In genomic region chr7:29091121-29091601, GRCh38 we compare ENCODE assay signal across 8 cellular contexts. TPM values are rescaled to one million over a fixed set of nuclear protein-coding genes. Genes with fewer than 3 reads are reported as not detected.
DNase-seq lines count a peak whose midpoint lies in the region; ATAC-seq, FAIRE-seq and TF ChIP-seq lines count a peak whose summit lies in the region.

No MANE protein-coding gene starts in this region.

- H3K79me1 ChIP-seq in neuronal stem cell (ENCODE audit: low read depth, low read length): no peaks in the 10 kb centered on the region

- H2BK5ac ChIP-seq in neuronal stem cell (ENCODE audit: low read length): no peak overlapping the region

- peak overlapping the region; percentile 78 for H2AFZ ChIP-seq in neuronal stem cell (ENCODE audit: low read length)

- TF ChIP-seq CTCF in GM12865 (IDR thresholded peaks at IDR 0.05; ENCODE audit: insufficient read depth, low read depth, low read length, missing control alignments): no peak
- no peak for TF ChIP-seq CTCF in choroid plexus epithelial cell (conservative IDR thresholded peaks at IDR 0.05; ENCODE audit: low read depth, low read length)

- H3K9me3 ChIP-seq in neuronal stem cell (replicated peaks in 1 of 2; ENCODE audit: control insufficient read depth in 2 of 2, insufficient read depth in 1 of 2, low read depth in 1 of 2, low read length in 2 of 2): no peaks in the 10 kb centered on the region

- no peaks in the 10 kb centered on the region for H3K27me3 ChIP-seq in neuronal stem cell (ENCODE audit: control insufficient read depth in 3 of 3, insufficient read depth in 3 of 3, low read depth in 1 of 3, low read length in 3 of 3)

- no CpG with 5 or more reads among the region's 8 CpGs for WGBS in neuronal stem cell (ENCODE audit: extremely low coverage in 2 of 2, insufficient read length in 2 of 2, insufficient replicate concordance in 1 of 2), 2 donors

- DNase-seq in GM12865 (ENCODE audit: low read depth): no peak
- peak; percentile 32 for DNase-seq in choroid plexus epithelial cell (ENCODE audit: low read depth)
- no peak for DNase-seq in neuronal stem cell (ENCODE audit: low spot score)
- no peak for DNase-seq in GM12891 (ENCODE audit: insufficient read length, low spot score)
- no peak for DNase-seq in activated CD4-positive, CD25-positive, alpha-beta regulatory T cell (lab: John Stamatoyannopoulos, UW)
- no peak for DNase-seq in NAMALWA (ENCODE audit: low spot score)

- H3K4me2 ChIP-seq in neuronal stem cell (ENCODE audit: insufficient read depth, low read length, poor library complexity, severe bottlenecking): no peak overlapping the region

- peaks cover 6 to 9% of the 10 kb centered on the region in 2 donors for H3K4me1 ChIP-seq in neuronal stem cell (ENCODE audit: control insufficient read depth in 2 of 2, insufficient read depth in 1 of 2, low read depth in 1 of 2, low read length in 2 of 2)

- H3K36me3 ChIP-seq in neuronal stem cell (replicated peaks in 1 of 2; ENCODE audit: control insufficient read depth in 2 of 2, insufficient read depth in 2 of 2, low read length in 2 of 2): peaks cover 0 to 1% of the 10 kb centered on the region in 2 donors

- H3K9ac ChIP-seq in neuronal stem cell (ENCODE audit: low read depth, low read length, poor library complexity): no peak overlapping the region

- no peak overlapping the region for H4K91ac ChIP-seq in neuronal stem cell (ENCODE audit: low read depth, low read length, poor library complexity)

- H3K27ac ChIP-seq in neuronal stem cell (replicated peaks; ENCODE audit: low read length): peak overlapping the region; percentile 22

- no peak for TF ChIP-seq POLR2A in GM12891 (IDR thresholded peaks at IDR 0.05; ENCODE audit: low read depth, low read length)

- peak overlapping the region; percentile 50 for H3K4me3 ChIP-seq in GM12865 (ENCODE audit: low read depth, low read length)
- H3K4me3 ChIP-seq in choroid plexus epithelial cell (ENCODE audit: low read depth, low read length): peak overlapping the region; percentile 49
- no peak overlapping the region for H3K4me3 ChIP-seq in neuronal stem cell (ENCODE audit: low read length in 2 of 2)

- FAIRE-seq in GM12891 (lab: Jason Lieb, UNC): no peak

- no peak overlapping the region for H3K14ac ChIP-seq in neuronal stem cell (ENCODE audit: low read length)

- no peak overlapping the region for H2BK15ac ChIP-seq in neuronal stem cell (ENCODE audit: low read length)

- no peak overlapping the region for H2BK120ac ChIP-seq in neuronal stem cell (ENCODE audit: low read depth, low read length)

- no peak overlapping the region for H3K4ac ChIP-seq in neuronal stem cell (ENCODE audit: low read length)

- H3K18ac ChIP-seq in neuronal stem cell (ENCODE audit: low read length): peak overlapping the region; percentile 41

- H2BK12ac ChIP-seq in neuronal stem cell (ENCODE audit: low read length): no peak overlapping the region

- ATAC-seq in HG03045 (IDR thresholded peaks at IDR 0.05; ENCODE audit: unreplicated experiment) (peak; percentile 18), HG02981 (IDR thresholded peaks at IDR 0.05; ENCODE audit: unreplicated experiment) (no peak)

- H4K8ac ChIP-seq in neuronal stem cell (ENCODE audit: low read depth, low read length): no peak overlapping the region

- no peak overlapping the region for H3K23ac ChIP-seq in neuronal stem cell (ENCODE audit: low read depth, low read length, poor library complexity)

- H2AK5ac ChIP-seq in neuronal stem cell (ENCODE audit: low read depth, low read length): no peak overlapping the region

TF ChIP-seq in GM12891, 5 proteins besides CTCF, POLR2A, EP300 and RAD21:
- TF ChIP-seq SPI1 (IDR thresholded peaks at IDR 0.05; ENCODE audit: low read depth, low read length): no peak
- no peak for TF ChIP-seq TAF1 (IDR thresholded peaks at IDR 0.05; ENCODE audit: low read depth, low read length)
- no peak for TF ChIP-seq POU2F2 (IDR thresholded peaks at IDR 0.05; ENCODE audit: low read depth, low read length)
- no peak for TF ChIP-seq POLR2AphosphoS5 (IDR thresholded peaks at IDR 0.05; ENCODE audit: low read depth, low read length)
- no peak for TF ChIP-seq PAX5 (IDR thresholded peaks at IDR 0.05; ENCODE audit: insufficient read depth, low read length, severe bottlenecking)

RNA-seq across cellular contexts. Expression of gene CPVL, which starts 55.2 kb away (rescaled TPM):
- polyA plus RNA-seq in neuronal stem cell (2013, experiment 1 of 2): 80.7 TPM
- polyA plus RNA-seq in neuronal stem cell (2013, experiment 2 of 2): 77.9 TPM
- polyA plus RNA-seq in GM12891 (2012; ENCODE audit: low read depth, missing spikeins): not detected

Comparison
In these comparisons a context has a peak if more than half of its experiments do, and no peak if none do; other contexts are left out.
1. H3K4me3 ChIP-seq: peak in GM12865 (single experiment) and choroid plexus epithelial cell (single experiment); none in neuronal stem cell (0 of 2).